14 cellular contexts compared by ENCODE assay signal in the genomic region with DNA sequence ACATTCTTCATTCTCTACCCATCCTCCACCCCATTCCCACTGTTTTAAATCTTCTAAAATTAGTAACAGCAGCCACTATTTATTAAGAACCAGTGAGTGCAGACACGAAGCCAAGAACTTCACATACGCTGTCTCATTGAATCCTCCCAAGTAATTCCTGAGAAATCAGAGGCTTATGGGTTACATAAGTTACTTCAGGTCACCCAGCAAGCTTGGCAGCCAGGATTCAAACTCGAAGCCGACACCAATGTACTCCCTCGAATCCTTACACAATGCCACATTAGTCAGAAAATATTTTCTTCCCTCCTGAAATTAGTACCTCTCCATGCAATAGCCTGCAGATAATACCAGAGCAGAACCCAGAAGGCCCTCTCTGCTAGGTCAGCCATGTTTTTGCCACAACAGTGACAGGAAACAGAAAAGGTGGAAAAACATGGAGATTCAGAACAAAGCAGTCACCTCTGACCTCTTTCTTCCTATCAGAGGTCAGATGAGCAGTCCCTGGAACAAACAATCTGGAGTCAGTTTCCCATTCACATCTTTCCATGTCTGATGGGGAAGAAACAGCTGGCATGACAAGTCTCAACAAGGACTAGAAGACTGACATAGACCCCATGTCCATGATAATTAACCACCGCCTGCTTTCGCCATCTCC. TPM values are rescaled to one million over a fixed set of nuclear protein-coding genes. Genes with fewer than 3 reads are reported as not detected.
A peak's percentile ranks its signal among the peaks of the same experiment; 100 is the strongest.
DNase-seq lines count a peak whose midpoint lies in the region; ATAC-seq and TF ChIP-seq lines count a peak whose summit lies in the region.
"Had no signal": no experiment of that assay in that cellular context is flagged by ENCODE, and none has a peak within 500 bp of the region (broad histone marks: within the 10 kb centered on the region; RNA-seq: fewer than 3 reads in every experiment).

No MANE protein-coding gene starts in this region.

- H2AFZ ChIP-seq in hepatocyte: no peak overlapping the region

- H4K20me1 ChIP-seq in hepatocyte (ENCODE audit: insufficient read depth, poor library complexity, severe bottlenecking): no peaks in the 10 kb centered on the region

- no peak for TF ChIP-seq POLR2A in breast epithelium (IDR thresholded peaks at IDR 0.05)
- TF ChIP-seq POLR2A in gastrocnemius medialis (IDR thresholded peaks at IDR 0.05): no peak

- H3K36me3 ChIP-seq in breast epithelium (no peaks in the 10 kb centered on the region), hepatocyte (replicated peaks; ENCODE audit: insufficient read depth, low read depth) (no peaks in the 10 kb centered on the region), gastrocnemius medialis (no peaks in the 10 kb centered on the region)
- H3K36me3 ChIP-seq: BE2C, neutrophil had no signal

- no peaks in the 10 kb centered on the region for H3K9me3 ChIP-seq in breast epithelium
- H3K9me3 ChIP-seq in hepatocyte (ENCODE audit: low read depth): no peaks in the 10 kb centered on the region
- no peaks in the 10 kb centered on the region for H3K9me3 ChIP-seq in gastrocnemius medialis
- H3K9me3 ChIP-seq: BE2C, neutrophil had no signal

- 81% methylated on average over 7 of the region's 7 CpGs for WGBS in hepatocyte (ENCODE audit: low lambda C conversion rate, missing lambda C conversion rate)

- DNase-seq in AG10803 (ENCODE audit: low read depth): peak; percentile 98
- no peak for DNase-seq in breast epithelium (ENCODE audit: low spot score in 2 of 2)
- DNase-seq in hepatocyte (ENCODE audit: low spot score): no peak
- DNase-seq in gastrocnemius medialis: peak in 1 of 2 donors; percentile 53
- DNase-seq in stimulated activated CD4-positive, alpha-beta T cell treated with anti-CD3 and anti-CD28 coated beads, Interleukin-4, amount 100 ng/mL, for 4 hours: no peak
- DNase-seq in stimulated activated CD4-positive, alpha-beta T cell treated with anti-CD3 and anti-CD28 coated beads, Interleukin-12 subunit alpha, Interleukin-12 subunit beta, amount 100 ng/mL, for 4 hours: no peak
- DNase-seq in activated CD8-positive, alpha-beta memory T cell treated with anti-CD3 and anti-CD28 coated beads for 24 hours: no peak
- DNase-seq in NCI-H2081 treated with DMSO at 0.1 percent for 48 hours (lab: John Stamatoyannopoulos, UW): no peak
- DNase-seq: activated CD4-positive, CD25-positive, alpha-beta regulatory T cell; activated gamma-delta T cell; BE2C; H7; NCI-H2227 treated with DMSO at 0.1 percent for 48 hours had no signal

- no peaks in the 10 kb centered on the region for H3K27me3 ChIP-seq in breast epithelium
- no peaks in the 10 kb centered on the region for H3K27me3 ChIP-seq in hepatocyte
- H3K27me3 ChIP-seq in gastrocnemius medialis: no peaks in the 10 kb centered on the region
- H3K27me3 ChIP-seq: BE2C had no signal

- ATAC-seq in gastrocnemius medialis: peak; percentile 68 to 80

- peaks cover 0 to 6% of the 10 kb centered on the region in 2 donors for H3K4me1 ChIP-seq in breast epithelium
- peaks cover 26% of the 10 kb centered on the region for H3K4me1 ChIP-seq in hepatocyte (ENCODE audit: insufficient read depth)
- peaks cover 7 to 19% of the 10 kb centered on the region in 2 donors for H3K4me1 ChIP-seq in gastrocnemius medialis

- H3K4me3 ChIP-seq in AG10803 (ENCODE audit: low read length) (no peak overlapping the region), breast epithelium (no peak overlapping the region), hepatocyte (no peak overlapping the region), gastrocnemius medialis (no peak overlapping the region)

- no peak for TF ChIP-seq CTCF in AG10803 (conservative IDR thresholded peaks at IDR 0.05; ENCODE audit: low read length)
- TF ChIP-seq CTCF in breast epithelium (IDR thresholded peaks at IDR 0.05): no peak
- TF ChIP-seq CTCF in hepatocyte (IDR thresholded peaks at IDR 0.05; ENCODE audit: poor library complexity): no peak
- no peak for TF ChIP-seq CTCF in gastrocnemius medialis (IDR thresholded peaks at IDR 0.05 in 4 of 5, conservative IDR thresholded peaks at IDR 0.05 in 1 of 5)

- no peaks in the 10 kb centered on the region for H3K9me2 ChIP-seq in hepatocyte (replicated peaks; ENCODE audit: insufficient read depth)

- in situ Hi-C loops in gastrocnemius medialis (cut with MboI; ENCODE audit: low sequenced_read_pairs in 4 of 4): no loop called here

- intact Hi-C loops in breast epithelium (cut with DNase I; ENCODE audit: low total_unique reads) (no loop called here), gastrocnemius medialis (cut with DNase I; ENCODE audit: low total_unique reads) (loop anchor here (5.0 kb wide), 1 partner anchor 35 kb away; no protein-coding TSS in a partner anchor)

- peak overlapping the region; percentile 35 for H3K4me2 ChIP-seq in hepatocyte

- H3K27ac ChIP-seq in breast epithelium: peak overlapping the region; percentile 43 to 83
- peak overlapping the region; percentile 17 for H3K27ac ChIP-seq in hepatocyte
- H3K27ac ChIP-seq in gastrocnemius medialis: peak overlapping the region; percentile 22 to 67 (median 40)
- H3K27ac ChIP-seq: neutrophil had no signal

- H3K79me2 ChIP-seq in hepatocyte: peaks cover 7% of the 10 kb centered on the region

RNA-seq across cellular contexts. Expression of a gene that starts 16.4 kb away (rescaled TPM):
- total RNA-seq in breast epithelium (10 to 100 TPM; 10.9 to 30.8 (median 14.2) TPM), hepatocyte (43.1 and 52.8 TPM in 2 replicates), gastrocnemius medialis (1 to 10 TPM; 1.9 to 5.6 (median 4.3) TPM)
- 60.4 and 65.7 TPM in 2 replicates for polyA plus RNA-seq in hepatocyte
